In the genomic region with DNA sequence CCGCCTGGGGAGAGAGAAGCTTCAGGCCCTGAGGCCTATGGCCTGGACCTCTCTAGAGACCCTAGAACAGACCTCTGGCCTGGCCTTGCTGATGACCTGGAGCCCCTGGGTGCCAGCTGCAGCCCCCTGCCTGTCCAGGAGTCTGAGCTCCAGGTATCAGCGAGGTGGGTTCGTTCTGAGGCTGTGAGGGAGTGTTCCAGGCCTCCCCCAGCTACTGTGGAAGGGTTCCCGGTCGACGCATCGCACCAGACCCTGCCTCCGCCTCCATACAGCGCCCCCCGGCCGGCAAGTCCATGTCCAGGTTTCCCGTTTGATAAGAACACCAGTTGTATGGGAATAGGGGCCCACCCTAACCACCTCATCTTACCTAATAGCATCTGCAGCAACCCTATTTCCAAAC, we compare ENCODE assay signal across 21 cellular contexts.
"Had no signal": no experiment of that assay in that cellular context is flagged by ENCODE, and none has a peak within 500 bp of the region (broad histone marks: within the 10 kb centered on the region; RNA-seq: fewer than 3 reads in every experiment).

No MANE protein-coding gene starts in this region.

- DNase-seq: activated CD4-positive, alpha-beta T cell treated with anti-CD3 and anti-CD28 coated beads, Interleukin-2, amount 10 ng/mL, durations not matched to agents 24 days and 14 days; activated CD8-positive, alpha-beta T cell treated with anti-CD3 and anti-CD28 coated beads for 36 hours; activated T-cell treated with anti-CD3 and anti-CD28 coated beads, Interleukin-2, amount 50 U/mL, for 4 hours; cerebellar nuclear complex; effector CD4-positive, alpha-beta T cell; gastrocnemius medialis; left ventricle myocardium superior; nucleus accumbens; retina; small intestine; stimulated activated CD4-positive, alpha-beta T cell treated with anti-CD3 and anti-CD28 coated beads, Interleukin-4, amount 100 ng/mL, for 24 hours; T1000; uterus had no signal

- H3K36me3 ChIP-seq: adrenal gland, gastrocnemius medialis, heart left ventricle, thoracic aorta, uterus had no signal

- H3K27me3 ChIP-seq: adrenal gland, heart left ventricle, uterus had no signal

- ATAC-seq: activated CD8-positive, alpha-beta T cell treated with anti-CD3 and anti-CD28 coated beads for 36 hours; activated naive CD4-positive, alpha-beta T cell treated with anti-CD3 and anti-CD28 coated beads, Interleukin-2, amount 50 U/mL, for 72 hours; activated T-cell treated with anti-CD3 and anti-CD28 coated beads, Interleukin-2, amount 50 U/mL, for 4 hours; esophagus mucosa; gastrocnemius medialis; heart left ventricle; left ventricle myocardium superior; stimulated activated effector memory CD8-positive, alpha-beta T cell treated with anti-CD3 and anti-CD28 coated beads, Interleukin-12 subunit alpha, Interleukin-12 subunit beta, amount 100 ng/mL, for 72 hours had no signal

- H3K9me3 Mint-ChIP-seq: activated CD4-positive, alpha-beta T cell treated with anti-CD3 and anti-CD28 coated beads, Interleukin-2, amount 10 ng/mL, durations not matched to agents 24 days and 14 days; activated CD8-positive, alpha-beta T cell treated with anti-CD3 and anti-CD28 coated beads for 36 hours; activated naive CD4-positive, alpha-beta T cell treated with anti-CD3 and anti-CD28 coated beads, Interleukin-2, amount 50 U/mL, for 72 hours; activated T-cell treated with anti-CD3 and anti-CD28 coated beads, Interleukin-2, amount 50 U/mL, for 4 hours; memory B cell; stimulated activated effector memory CD8-positive, alpha-beta T cell treated with anti-CD3 and anti-CD28 coated beads, Interleukin-12 subunit alpha, Interleukin-12 subunit beta, amount 100 ng/mL, for 72 hours had no signal

- H3K4me3 ChIP-seq: adrenal gland, gastrocnemius medialis, heart left ventricle, thoracic aorta, uterus had no signal

- H3K27me3 Mint-ChIP-seq: activated CD4-positive, alpha-beta T cell treated with anti-CD3 and anti-CD28 coated beads, Interleukin-2, amount 10 ng/mL, durations not matched to agents 24 days and 14 days; activated CD8-positive, alpha-beta T cell treated with anti-CD3 and anti-CD28 coated beads for 36 hours; memory B cell had no signal

- H3K4me1 ChIP-seq: gastrocnemius medialis, uterus had no signal

- H3K27ac Mint-ChIP-seq: activated CD4-positive, alpha-beta T cell treated with anti-CD3 and anti-CD28 coated beads, Interleukin-2, amount 10 ng/mL, durations not matched to agents 24 days and 14 days; activated CD8-positive, alpha-beta T cell treated with anti-CD3 and anti-CD28 coated beads for 36 hours; activated naive CD4-positive, alpha-beta T cell treated with anti-CD3 and anti-CD28 coated beads, Interleukin-2, amount 50 U/mL, for 72 hours; memory B cell; stimulated activated effector memory CD8-positive, alpha-beta T cell treated with anti-CD3 and anti-CD28 coated beads, Interleukin-12 subunit alpha, Interleukin-12 subunit beta, amount 100 ng/mL, for 72 hours had no signal

- H3K27ac ChIP-seq: gastrocnemius medialis, heart left ventricle, thoracic aorta, uterus had no signal

- H3K4me1 Mint-ChIP-seq: stimulated activated effector memory CD8-positive, alpha-beta T cell treated with anti-CD3 and anti-CD28 coated beads, Interleukin-12 subunit alpha, Interleukin-12 subunit beta, amount 100 ng/mL, for 72 hours had no signal

- H3K36me3 Mint-ChIP-seq: activated naive CD4-positive, alpha-beta T cell treated with anti-CD3 and anti-CD28 coated beads, Interleukin-2, amount 50 U/mL, for 72 hours; stimulated activated effector memory CD8-positive, alpha-beta T cell treated with anti-CD3 and anti-CD28 coated beads, Interleukin-12 subunit alpha, Interleukin-12 subunit beta, amount 100 ng/mL, for 72 hours had no signal

- H3K9me3 ChIP-seq: adrenal gland, gastrocnemius medialis, thoracic aorta, uterus had no signal

- H3K4me3 Mint-ChIP-seq: activated CD4-positive, alpha-beta T cell treated with anti-CD3 and anti-CD28 coated beads, Interleukin-2, amount 10 ng/mL, durations not matched to agents 24 days and 14 days; activated CD8-positive, alpha-beta T cell treated with anti-CD3 and anti-CD28 coated beads for 36 hours; activated T-cell treated with anti-CD3 and anti-CD28 coated beads, Interleukin-2, amount 50 U/mL, for 4 hours; memory B cell; nephron; stimulated activated effector memory CD8-positive, alpha-beta T cell treated with anti-CD3 and anti-CD28 coated beads, Interleukin-12 subunit alpha, Interleukin-12 subunit beta, amount 100 ng/mL, for 72 hours had no signal
